8 cellular contexts compared by ENCODE assay signal in the genomic region with DNA sequence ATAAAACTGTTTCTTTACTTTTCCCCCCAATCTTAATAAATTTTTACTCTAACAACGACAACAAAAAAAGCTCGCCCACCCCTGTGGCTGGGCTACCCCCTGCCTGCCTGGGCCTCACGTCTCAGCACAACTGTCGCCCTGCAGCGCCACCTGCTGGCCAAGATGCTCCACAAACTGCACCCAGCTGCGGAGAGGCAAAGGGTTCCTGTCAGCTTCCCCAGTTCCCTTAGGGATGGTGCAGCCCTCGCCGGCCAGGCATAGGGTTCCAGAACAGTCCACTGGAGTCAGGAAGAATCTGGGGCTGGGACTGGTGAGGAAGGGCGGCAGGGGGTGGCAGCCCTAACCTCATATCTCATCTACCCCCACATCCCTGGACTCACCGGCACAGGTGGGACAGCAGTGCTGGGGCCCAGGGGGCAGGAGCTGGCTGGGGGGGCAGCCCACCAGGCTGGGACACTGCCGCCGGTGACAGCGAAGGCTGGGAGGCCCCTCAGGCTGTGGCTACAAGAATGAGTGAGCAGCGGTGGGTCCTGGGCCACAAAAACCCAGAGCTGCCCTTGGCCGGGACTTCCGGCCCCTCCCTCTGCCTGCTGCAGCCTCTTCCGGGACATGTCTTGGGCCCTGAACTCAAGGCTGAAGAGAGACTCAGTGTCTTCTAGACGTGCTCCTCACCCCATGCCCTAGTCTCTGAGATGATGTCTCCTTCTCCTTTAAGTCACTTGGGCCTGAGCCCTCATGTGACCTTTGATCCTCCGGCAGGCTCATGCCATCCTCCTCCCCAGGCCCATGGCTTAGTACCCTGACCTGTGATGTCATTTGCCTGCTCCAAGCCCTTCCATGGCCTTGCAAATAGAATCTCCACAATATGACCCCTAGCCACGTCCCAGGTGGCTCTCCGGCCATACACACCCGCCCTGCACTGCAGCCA. TPM values are rescaled to one million over a fixed set of nuclear protein-coding genes. Genes with fewer than 3 reads are reported as not detected.
DNase-seq lines count a peak whose midpoint lies in the region; ATAC-seq and TF ChIP-seq lines count a peak whose summit lies in the region.

No MANE protein-coding gene starts in this region.

- 0 out of 2 replicates have a peak, but pooled peaks cover 3% of the 10 kb centered on the region for H3K9me3 ChIP-seq in DOHH2 (ENCODE audit: control insufficient read depth, insufficient read depth, low read length)
- H3K9me3 ChIP-seq in gastrocnemius medialis, result no peaks in the 10 kb centered on the region

- peak; percentile 67 for ATAC-seq in left ventricle myocardium superior
- ATAC-seq in gastrocnemius medialis, result peak; percentile 35 to 39
- no peak for ATAC-seq in GM21825 (IDR thresholded peaks at IDR 0.05; ENCODE audit: unreplicated experiment)

- in situ Hi-C loops in gastrocnemius medialis (cut with MboI; ENCODE audit: low sequenced_read_pairs in 4 of 4), result loop anchor here (10.0 to 25.0 kb wide), 5 partner anchors 89 to 422 kb away; a partner anchor contains a TSS

- H3K27ac ChIP-seq in DOHH2 (ENCODE audit: low read depth, low read length) (peak overlapping the region; percentile 13; the same call in 1 of the 2 replicates), gastrocnemius medialis (no peak overlapping the region)

- TF ChIP-seq CTCF in DOHH2 (IDR thresholded peaks at IDR 0.05; ENCODE audit: low read depth, low read length, poor library complexity, severe bottlenecking), result peak; percentile 100
- peak; percentile 86 to 97 (median 93) for TF ChIP-seq CTCF in gastrocnemius medialis (IDR thresholded peaks at IDR 0.05 in 4 of 5, conservative IDR thresholded peaks at IDR 0.05 in 1 of 5)

- H3K4me1 ChIP-seq in DOHH2 (ENCODE audit: control insufficient read depth, low read length), result peaks cover 9% of the 10 kb centered on the region
- H3K4me1 ChIP-seq in gastrocnemius medialis, result peaks cover 0 to 5% of the 10 kb centered on the region in 2 donors

- H3K4me3 ChIP-seq in DOHH2 (ENCODE audit: low read length), result peak overlapping the region; percentile 73
- no peak overlapping the region for H3K4me3 ChIP-seq in H7 (ENCODE audit: insufficient read depth, low read depth, low read length)
- H3K4me3 ChIP-seq in gastrocnemius medialis, result peak overlapping the region in 1 of 4 donors; percentile 8

- DNase-seq in H7 (peak; percentile 98), NCI-H1092 treated with DMSO at 0.1 percent for 48 hours (lab: John Stamatoyannopoulos, UW) (peak; percentile 58), T follicular helper cell (ENCODE audit: low read depth) (peak; percentile 79), left ventricle myocardium superior (peak; percentile 91), gastrocnemius medialis (peak in 1 of 2 donors; percentile 72)
- peak; percentile 78 for DNase-seq in activated naive CD8-positive, alpha-beta T cell treated with anti-CD3 and anti-CD28 coated beads, Interleukin-2, amount 50 U/mL, for 16 hours (ENCODE audit: low read depth, low spot score)

- TF ChIP-seq POLR2A in gastrocnemius medialis (IDR thresholded peaks at IDR 0.05), result no peak

- no peaks in the 10 kb centered on the region for H3K9me2 ChIP-seq in DOHH2 (replicated peaks; ENCODE audit: control insufficient read depth, low read length)

- H3K36me3 ChIP-seq in DOHH2 (ENCODE audit: control insufficient read depth, low read length) (no peaks in the 10 kb centered on the region), H7 (replicated peaks; ENCODE audit: control insufficient read depth, insufficient read depth, low read length) (no peaks in the 10 kb centered on the region), gastrocnemius medialis (no peaks in the 10 kb centered on the region)

- H3K27me3 ChIP-seq in DOHH2 (ENCODE audit: control insufficient read depth, low read length), result peaks cover 8% of the 10 kb centered on the region
- H3K27me3 ChIP-seq in H7 (ENCODE audit: control insufficient read depth, insufficient read depth, low read length), result no peaks in the 10 kb centered on the region
- H3K27me3 ChIP-seq in gastrocnemius medialis, result no peaks in the 10 kb centered on the region

- no peaks in the 10 kb centered on the region for H3K79me2 ChIP-seq in DOHH2 (ENCODE audit: control insufficient read depth, low read length)

- no peaks in the 10 kb centered on the region for H3F3A ChIP-seq in DOHH2 (ENCODE audit: control insufficient read depth, insufficient read depth)

- intact Hi-C loops in left ventricle myocardium superior (cut with micrococcal nuclease) (no loop called here), gastrocnemius medialis (cut with DNase I; ENCODE audit: low total_unique reads) (loop anchor here (2.0 to 10.0 kb wide), 4 partner anchors 147 to 407 kb away; a partner anchor contains a TSS)

- H4K20me1 ChIP-seq in DOHH2 (ENCODE audit: control insufficient read depth, insufficient read depth, low read depth, low read length), result no peaks in the 10 kb centered on the region

- H3K4me2 ChIP-seq in DOHH2 (ENCODE audit: low read length), result peak overlapping the region; percentile 73

RNA-seq across cellular contexts. Expression of a gene that starts 21.2 kb away (rescaled TPM):
- total RNA-seq in H7 (2014; rRNA removed; shearing (Covaris generic)), result 93.5 and 120 TPM in 2 replicates
- total RNA-seq in left ventricle myocardium superior, result 115 TPM
- total RNA-seq in gastrocnemius medialis, result 10 to 100 TPM; 79.3 to 99.2 (median 82.3) TPM

RNA-seq across cellular contexts. Expression of a gene that starts 26.6 kb away (rescaled TPM):
- total RNA-seq in H7 (2014; rRNA removed; shearing (Covaris generic)), result 2.5 and 3.4 TPM in 2 replicates
- total RNA-seq in left ventricle myocardium superior (0.12 TPM), gastrocnemius medialis (under 1 TPM in 1 of 4 donors, not detected in 3; 0.10 TPM)

RNA-seq across cellular contexts. Expression of a gene that starts 53.7 kb away (rescaled TPM):
- 26.9 and 32.3 TPM in 2 replicates for total RNA-seq in H7 (2014; rRNA removed; shearing (Covaris generic))
- total RNA-seq in left ventricle myocardium superior (591 TPM), gastrocnemius medialis (1,000 to 10,000 TPM; 1,071 to 4,398 (median 2,381) TPM)

RNA-seq across cellular contexts. Expression of a gene that starts 53.8 kb away (rescaled TPM):
- total RNA-seq in H7 (2014; rRNA removed; shearing (Covaris generic)), result 0.48 and 0.62 TPM in 2 replicates
- total RNA-seq in left ventricle myocardium superior (2.9 TPM), gastrocnemius medialis (1 to 10 TPM in 3 of 4 donors, under 1 TPM in 1; 0.27 to 3.8 (median 2.8) TPM)

Comparison
In these comparisons a context has a peak if more than half of its experiments do, and no peak if none do; other contexts are left out.
1. RNA of a gene that starts 53.7 kb away (total RNA-seq): 1,071 to 4,398 TPM in gastrocnemius medialis and 591 TPM in left ventricle myocardium superior (single experiment); 26.9 to 32.3 TPM in H7; every median in the first group is over 10 times any median in the second.